In genomic region chr7:883029-884021, GRCh38 we compare ENCODE assay signal across 18 cellular contexts. TPM values are rescaled to one million over a fixed set of nuclear protein-coding genes. Genes with fewer than 3 reads are reported as not detected.
DNase-seq lines count a peak whose midpoint lies in the region; ATAC-seq and TF ChIP-seq lines count a peak whose summit lies in the region.
"Had no signal": no experiment of that assay in that cellular context is flagged by ENCODE, and none has a peak within 500 bp of the region (broad histone marks: within the 10 kb centered on the region; RNA-seq: fewer than 3 reads in every experiment).

No MANE protein-coding gene starts in this region.

- no peak overlapping the region for H3K4me3 Mint-ChIP-seq in GM23338
- H3K4me3 Mint-ChIP-seq in progenitor cell of endocrine pancreas (ENCODE audit: low read depth): no peak overlapping the region
- no peak overlapping the region for H3K4me3 Mint-ChIP-seq in effector memory CD8-positive, alpha-beta T cell
- H3K4me3 Mint-ChIP-seq: activated naive CD4-positive, alpha-beta T cell treated with anti-CD3 and anti-CD28 coated beads, Interleukin-2, amount 50 U/mL, for 24 hours had no signal

- H3K4me2 ChIP-seq in GM23338: no peak overlapping the region

- no peak overlapping the region for H2AFZ ChIP-seq in GM23338

- H3K36me3 Mint-ChIP-seq in GM23338 (ENCODE audit: low read depth) (peaks cover 28% of the 10 kb centered on the region), progenitor cell of endocrine pancreas (ENCODE audit: insufficient read depth) (peaks cover 2% of the 10 kb centered on the region)
- peaks cover 21% of the 10 kb centered on the region for H3K36me3 Mint-ChIP-seq in effector memory CD8-positive, alpha-beta T cell (ENCODE audit: insufficient read depth)
- H3K36me3 Mint-ChIP-seq: activated naive CD4-positive, alpha-beta T cell treated with anti-CD3 and anti-CD28 coated beads, Interleukin-2, amount 50 U/mL, for 24 hours; naive B cell had no signal

- no peaks in the 10 kb centered on the region; the same call in 1 of the 2 replicates for H3K36me3 ChIP-seq in GM23338 (ENCODE audit: insufficient read depth)
- H3K36me3 ChIP-seq in adrenal gland (replicated peaks in 1 of 2): peaks cover 0 to 21% of the 10 kb centered on the region in 2 donors

- no peak for TF ChIP-seq POLR2A in adrenal gland (IDR thresholded peaks at IDR 0.05)

- H3K4me3 ChIP-seq in GM23338 (no peak overlapping the region), adrenal gland (peak overlapping the region in 1 of 4 donors; percentile 31)

- DNase-seq in GM23338 (ENCODE audit: low spot score) (no peak), adrenal gland (peak in 3 of 7 donors; percentile 50 to 57 (median 51)), left ventricle myocardium superior (peak; percentile 55), progenitor cell of endocrine pancreas (ENCODE audit: low spot score, unreplicated experiment) (no peak), SKM-1 treated with dmso at 0.1 percent for 144 hours (lab: John Stamatoyannopoulos, UW; ENCODE audit: unreplicated experiment) (no peak)
- no peak for DNase-seq in effector memory CD8-positive, alpha-beta T cell
- DNase-seq: activated CD8-positive, alpha-beta memory T cell treated with anti-CD3 and anti-CD28 coated beads for 24 hours; CD4-positive, alpha-beta memory T cell; cerebellar nuclear complex; GF-D8; naive B cell; NCI-H1092; NCI-H774; SHP77 treated with DMSO at 0.1 percent for 48 hours; small intestine had no signal

- H3K9me3 Mint-ChIP-seq in GM23338: no peaks in the 10 kb centered on the region
- no peaks in the 10 kb centered on the region for H3K9me3 Mint-ChIP-seq in progenitor cell of endocrine pancreas (ENCODE audit: low read depth)
- no peaks in the 10 kb centered on the region for H3K9me3 Mint-ChIP-seq in effector memory CD8-positive, alpha-beta T cell
- H3K9me3 Mint-ChIP-seq: activated naive CD4-positive, alpha-beta T cell treated with anti-CD3 and anti-CD28 coated beads, Interleukin-2, amount 50 U/mL, for 24 hours; CD4-positive, alpha-beta memory T cell; naive B cell had no signal

- peaks cover 19% of the 10 kb centered on the region for H3K4me1 Mint-ChIP-seq in GM23338
- peaks cover 15% of the 10 kb centered on the region for H3K4me1 Mint-ChIP-seq in progenitor cell of endocrine pancreas (ENCODE audit: low read depth)
- peaks cover 28 to 34% of the 10 kb centered on the region in 2 donors for H3K4me1 Mint-ChIP-seq in effector memory CD8-positive, alpha-beta T cell (ENCODE audit: low read depth in 2 of 2)

- H3K27me3 Mint-ChIP-seq in GM23338 (ENCODE audit: insufficient read depth, low read depth, poor library complexity) (peaks cover 2% of the 10 kb centered on the region), progenitor cell of endocrine pancreas (no peaks in the 10 kb centered on the region)
- no peaks in the 10 kb centered on the region for H3K27me3 Mint-ChIP-seq in effector memory CD8-positive, alpha-beta T cell
- H3K27me3 Mint-ChIP-seq: activated naive CD4-positive, alpha-beta T cell treated with anti-CD3 and anti-CD28 coated beads, Interleukin-2, amount 50 U/mL, for 24 hours; CD4-positive, alpha-beta memory T cell; naive B cell had no signal

- no peaks in the 10 kb centered on the region for H3K27me3 ChIP-seq in GM23338 (ENCODE audit: insufficient read depth)
- H3K27me3 ChIP-seq in adrenal gland: no peaks in the 10 kb centered on the region

- H3K9me3 ChIP-seq in adrenal gland (replicated peaks in 1 of 3): no peaks in the 10 kb centered on the region

- peaks cover 4% of the 10 kb centered on the region; the same call in 1 of the 2 replicates for H3F3A ChIP-seq in GM23338 (replicated peaks; ENCODE audit: low read depth)

- H3K9me2 ChIP-seq in GM23338 (ENCODE audit: insufficient read depth): no peaks in the 10 kb centered on the region

- TF ChIP-seq CTCF in GM23338 (conservative IDR thresholded peaks at IDR 0.05; ENCODE audit: low read depth in 2 of 2) (no peak), adrenal gland (IDR thresholded peaks at IDR 0.05) (peak in 1 of 6 experiments; percentile 4), progenitor cell of endocrine pancreas (IDR thresholded peaks at IDR 0.05; ENCODE audit: unreplicated experiment) (no peak)

- WGBS in adrenal gland, 4 donors: 51 to 58% (median 52%) methylated on average over 28 to 51 of the region's 51 CpGs

- intact Hi-C loops in adrenal gland (cut with DNase I) (loop anchor here in 1 of 2 donors (10.0 kb wide), 1 partner anchor 81 kb away; no protein-coding TSS in a partner anchor), left ventricle myocardium superior (cut with micrococcal nuclease) (no loop called here)

- H4K20me1 ChIP-seq in GM23338 (replicated peaks; ENCODE audit: insufficient read depth): peaks cover 47% of the 10 kb centered on the region

- ATAC-seq in GM23338 (no peak), left ventricle myocardium superior (peak; percentile 9), HG03159 (IDR thresholded peaks at IDR 0.05; ENCODE audit: unreplicated experiment) (no peak), GM19467 (IDR thresholded peaks at IDR 0.05; ENCODE audit: unreplicated experiment) (no peak)
- ATAC-seq in effector memory CD8-positive, alpha-beta T cell (replicated peaks): no peak

- H3K4me1 ChIP-seq in GM23338 (ENCODE audit: insufficient read depth) (no peaks in the 10 kb centered on the region; the same call in 1 of the 2 replicates), adrenal gland (replicated peaks in 1 of 2) (peaks cover 39 to 78% of the 10 kb centered on the region in 2 donors)

- H3K27ac ChIP-seq in GM23338 (ENCODE audit: low read depth): no peak overlapping the region
- H3K27ac ChIP-seq in adrenal gland: peak overlapping the region; percentile 55 to 87 (median 66)

- H3K27ac Mint-ChIP-seq in GM23338: 0 out of 2 replicates have a peak overlapping the region, but pooled peaks have one; percentile 44
- peak overlapping the region; percentile 44 for H3K27ac Mint-ChIP-seq in progenitor cell of endocrine pancreas
- H3K27ac Mint-ChIP-seq in effector memory CD8-positive, alpha-beta T cell: no peak overlapping the region
- H3K27ac Mint-ChIP-seq: activated naive CD4-positive, alpha-beta T cell treated with anti-CD3 and anti-CD28 coated beads, Interleukin-2, amount 50 U/mL, for 24 hours had no signal

- peaks cover 100% of the 10 kb centered on the region for H3K79me2 ChIP-seq in GM23338 (replicated peaks; ENCODE audit: insufficient read depth)

TF ChIP-seq in GM23338, 12 proteins besides CTCF, POLR2A, EP300 and RAD21 (continues in another document):
- no peak for TF ChIP-seq JUNB (IDR thresholded peaks at IDR 0.05; ENCODE audit: unreplicated experiment)
- TF ChIP-seq ETS1 (IDR thresholded peaks at IDR 0.05): no peak

RNA-seq across cellular contexts. Expression of gene GET4, which starts 7.0 kb away (rescaled TPM):
- total RNA-seq in GM23338 (2014; rRNA removed; shearing (Covaris generic)): 55.0 and 79.1 TPM in 2 replicates
- polyA plus RNA-seq in GM23338 (2016; fragmentation: Nextera tagmentation; extraction: Ambion mirVana): 48.0 and 54.5 TPM in 2 replicates
- total RNA-seq in adrenal gland: 100 to 1,000 TPM in 1 of 8 donors, 10 to 100 TPM in 7; 44.7 to 190 (median 69.1) TPM
- 100 to 1,000 TPM in 2 of 3 donors, 10 to 100 TPM in 1; 38.3 to 166 (median 164) TPM for polyA plus RNA-seq in adrenal gland
- total RNA-seq in left ventricle myocardium superior: 20.6 TPM
- total RNA-seq in progenitor cell of endocrine pancreas: 58.2 and 58.7 TPM in 2 replicates

RNA-seq across cellular contexts. Expression of gene SUN1, which starts 51.0 kb away (rescaled TPM):
- 143 and 145 TPM in 2 replicates for total RNA-seq in GM23338 (2014; rRNA removed; shearing (Covaris generic))
- polyA plus RNA-seq in GM23338 (2016; fragmentation: Nextera tagmentation; extraction: Ambion mirVana) (57.9 and 63.3 TPM in 2 replicates), adrenal gland (100 to 1,000 TPM in 2 of 3 donors, 10 to 100 TPM in 1; 28.7 to 114 (median 105) TPM)
- total RNA-seq in adrenal gland (100 to 1,000 TPM in 4 of 8 donors, 10 to 100 TPM in 4; 79.1 to 122 (median 99.9) TPM), left ventricle myocardium superior (186 TPM), progenitor cell of endocrine pancreas (152 and 157 TPM in 2 replicates)

Comparison
In these comparisons a context has a peak if more than half of its experiments do, and no peak if none do; other contexts are left out.
1. H3K27ac Mint-ChIP-seq: peak in GM23338 (single experiment) and progenitor cell of endocrine pancreas (single experiment); none in effector memory CD8-positive, alpha-beta T cell (0 of 2).